Comparison of ENCODE assay signal across 10 cellular contexts in the genomic region with DNA sequence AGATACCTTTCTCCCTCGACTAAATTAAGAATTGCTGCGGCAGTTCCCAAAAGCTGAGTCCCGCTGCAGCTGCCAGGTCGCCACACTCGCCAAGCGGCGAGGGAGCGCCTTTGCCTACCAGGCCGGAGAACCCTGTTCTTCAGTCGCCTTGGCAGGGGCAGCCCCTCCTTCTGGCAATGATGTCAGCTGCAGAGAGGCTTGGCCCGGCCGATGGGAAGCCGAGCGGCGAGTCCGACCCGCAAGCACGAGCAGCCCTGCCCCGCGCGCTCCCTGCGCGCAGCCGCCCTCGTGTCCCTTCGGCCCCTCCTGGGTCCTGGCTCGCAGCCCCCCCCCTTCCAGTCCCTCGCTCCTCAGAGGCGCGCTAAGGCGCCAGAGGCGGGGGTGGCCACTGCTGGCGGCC. TPM values are rescaled to one million over a fixed set of nuclear protein-coding genes. Genes with fewer than 3 reads are reported as not detected.
"Had no signal": no experiment of that assay in that cellular context is flagged by ENCODE, and none has a peak within 500 bp of the region (broad histone marks: within the 10 kb centered on the region; RNA-seq: fewer than 3 reads in every experiment).

No MANE protein-coding gene starts in this region.

RNA-seq across cellular contexts. Expression of a gene that starts 2.7 kb away (rescaled TPM):
- total RNA-seq: activated B cell treated with CpG ODN at 0.5 μM for 24 hours; activated CD4-positive, alpha-beta T cell treated with anti-CD3 and anti-CD28 coated beads, Interleukin-2, amount 10 ng/mL, durations not matched to agents 24 days and 14 days; activated CD8-positive, alpha-beta memory T cell treated with anti-CD3 and anti-CD28 coated beads, Interleukin-2, amount 10 ng/mL, durations not matched to agents 7 days and 5 days; activated naive CD4-positive, alpha-beta T cell treated with anti-CD3 and anti-CD28 coated beads, Interleukin-2, amount 50 U/mL, for 72 hours; activated T-helper 1 cell treated with anti-CD3 and anti-CD28 coated beads, Interleukin-12 subunit alpha, Interleukin-12 subunit beta, Interleukin-2, Interleukin-4 antibody, amounts not matched to agents 30 ng/mL and 10 ng/mL and 1 ng/mL, durations not matched to agents 14 hours and 24 hours and 36 hours; ascending aorta; K562; OCI-LY7; RPMI7951; T-helper 17 cell had no signal
- polyA plus RNA-seq: K562 had no signal
